Comparison of ENCODE assay signal across 8 cellular contexts in genomic region chr16:53503270-53503911, GRCh38.
A peak's percentile ranks its signal among the peaks of the same experiment; 100 is the strongest.
DNase-seq lines count a peak whose midpoint lies in the region; ATAC-seq and FAIRE-seq lines count a peak whose summit lies in the region.

No MANE protein-coding gene starts in this region.

- ATAC-seq in GM19324 (IDR thresholded peaks at IDR 0.05; ENCODE audit: low FRiP score, unreplicated experiment) (peak; percentile 98), HG03460 (IDR thresholded peaks at IDR 0.05; ENCODE audit: unreplicated experiment) (peak; percentile 93)

- FAIRE-seq in colon (lab: Jason Lieb, UNC) = peak; percentile 66

- H3K4me3 ChIP-seq in BLaER1 = peak overlapping the region; percentile 95

- H3K36me3 ChIP-seq in BLaER1 = no peaks in the 10 kb centered on the region

- peaks cover 17% of the 10 kb centered on the region for H4K20me1 ChIP-seq in BLaER1

- peaks cover 32% of the 10 kb centered on the region for H3K4me1 ChIP-seq in BLaER1

- H3K27ac ChIP-seq in BLaER1 = peak overlapping the region; percentile 76

- peaks cover 13% of the 10 kb centered on the region for H3K27me3 ChIP-seq in BLaER1

- no peaks in the 10 kb centered on the region for H3K9me3 ChIP-seq in BLaER1

- H3K4me2 ChIP-seq in BLaER1 = peak overlapping the region; percentile 93

- peak; percentile 99 for DNase-seq in NCI-H524 treated with DMSO at 0.1 percent for 48 hours (lab: John Stamatoyannopoulos, UW)
- peak; percentile 100 for DNase-seq in activated CD4-positive, alpha-beta T cell treated with anti-CD3 and anti-CD28 coated beads for 48 hours
- DNase-seq in kidney tubule cell (ENCODE audit: low spot score) = peak; percentile 100
- peak; percentile 99 to 100 for DNase-seq in stimulated activated CD4-positive, alpha-beta T cell treated with anti-CD3 and anti-CD28 coated beads, Interleukin-1b, Interleukin-23, amount 100 ng/mL, for 1 hour (ENCODE audit: low read depth in 2 of 2)

- H3K9ac ChIP-seq in BLaER1 = peak overlapping the region; percentile 80

Comparison
In these comparisons a context has a peak if more than half of its experiments do, and no peak if none do; other contexts are left out.
1. Peak in every context shown above with its lines: DNase-seq, ATAC-seq, H3K4me3 ChIP-seq and H3K27ac ChIP-seq.